ENCODE assay signal across 18 cellular contexts in genomic region chr18:55534547-55534946, GRCh38. TPM values are rescaled to one million over a fixed set of nuclear protein-coding genes. Genes with fewer than 3 reads are reported as not detected.
DNase-seq lines count a peak whose midpoint lies in the region; ATAC-seq and TF ChIP-seq lines count a peak whose summit lies in the region.
"Had no signal": no experiment of that assay in that cellular context is flagged by ENCODE, and none has a peak within 500 bp of the region (broad histone marks: within the 10 kb centered on the region; RNA-seq: fewer than 3 reads in every experiment).

No MANE protein-coding gene starts in this region.

- no peaks in the 10 kb centered on the region for H3K36me3 ChIP-seq in ACC112 (ENCODE audit: insufficient read depth, low read length)
- H3K36me3 ChIP-seq: HAP-1, prostate gland, SJSA1 had no signal

- TF ChIP-seq POLR2A in erythroblast (IDR thresholded peaks at IDR 0.05; ENCODE audit: low read length): no peak

- peak overlapping the region; percentile 32 for H2AFZ ChIP-seq in ACC112 (ENCODE audit: low read length, unreplicated experiment)
- H2AFZ ChIP-seq: hepatocyte had no signal

- H3K27ac ChIP-seq in ACC112 (ENCODE audit: low read depth, low read length): no peak overlapping the region
- H3K27ac ChIP-seq: hepatocyte, prostate gland, SJSA1 had no signal

- ATAC-seq in GM18858 (IDR thresholded peaks at IDR 0.05; ENCODE audit: unreplicated experiment) (peak; percentile 67), HG03432 (IDR thresholded peaks at IDR 0.05; ENCODE audit: unreplicated experiment) (peak; percentile 67), left ventricle myocardium superior (no peak)
- ATAC-seq: left colon had no signal

- intact Hi-C loops in left ventricle myocardium superior (cut with micrococcal nuclease): no loop called here

- no peaks in the 10 kb centered on the region for H3K27me3 ChIP-seq in ACC112 (ENCODE audit: insufficient read depth, low read length)
- H3K27me3 ChIP-seq: hepatocyte, SJSA1 had no signal

- peaks cover 10% of the 10 kb centered on the region for H3K4me1 ChIP-seq in ACC112 (ENCODE audit: control insufficient read depth, insufficient read depth, low read length, unreplicated experiment)
- H3K4me1 ChIP-seq: HAP-1, prostate gland, SJSA1 had no signal

- H3K79me2 ChIP-seq in ACC112 (ENCODE audit: control insufficient read depth, insufficient read depth, low read length, unreplicated experiment): peaks cover 18% of the 10 kb centered on the region

- H3K4me3 ChIP-seq in ACC112 (ENCODE audit: low read depth, low read length): peak overlapping the region; percentile 20; the same call in 1 of the 2 replicates
- H3K4me3 ChIP-seq: HAP-1, hepatocyte, prostate gland, SJSA1 had no signal

- DNase-seq in fibroblast of peridontal ligament (ENCODE audit: extremely low read depth) (peak; percentile 38), kidney glomerular epithelial cell (lab: John Stamatoyannopoulos, UW) (no peak), T1000 (lab: John Stamatoyannopoulos, UW) (no peak), left ventricle myocardium superior (no peak), erythroblast (lab: John Stamatoyannopoulos, UW) (no peak)
- DNase-seq: ACHN; activated CD4-positive, alpha-beta T cell treated with anti-CD3 and anti-CD28 coated beads, Interleukin-2, amount 50 U/mL, for 48 hours; dermis blood vessel endothelial cell; left colon; NCI-H446; stimulated activated CD4-positive, alpha-beta T cell treated with anti-CD3 and anti-CD28 coated beads, Interleukin-12 subunit alpha, Interleukin-12 subunit beta, amount 100 ng/mL, for 4 hours had no signal

RNA-seq across cellular contexts. Expression of gene TCF4, which starts 53.4 kb away (rescaled TPM):
- 62.8 TPM for total RNA-seq in left ventricle myocardium superior
